2 cellular contexts compared by ENCODE assay signal in genomic region chr16:66845080-66845410, GRCh38.
TF ChIP-seq lines count a peak whose summit lies in the region.

No MANE protein-coding gene starts in this region.

TF ChIP-seq in SK-N-SH, 30 proteins besides CTCF, POLR2A, EP300 and RAD21:
- TF ChIP-seq ZBTB33 (IDR thresholded peaks at IDR 0.05; ENCODE audit: borderline replicate concordance, low read depth) (no peak), ELF1 (IDR thresholded peaks at IDR 0.05) (no peak), TCF12 (IDR thresholded peaks at IDR 0.05) (no peak), JUND (IDR thresholded peaks at IDR 0.05) (no peak), EZH2phosphoT487 (IDR thresholded peaks at IDR 0.05; ENCODE audit: borderline replicate concordance, low read depth) (no peak), USF2 (IDR thresholded peaks at IDR 0.05; ENCODE audit: borderline replicate concordance, low read depth, low read length) (no peak), NRF1 (IDR thresholded peaks at IDR 0.05; ENCODE audit: low read depth, low read length) (no peak), MXI1 (IDR thresholded peaks at IDR 0.05; ENCODE audit: low read depth, low read length) (no peak), FOXM1 (IDR thresholded peaks at IDR 0.05; ENCODE audit: low read depth) (no peak), FOSL2 (IDR thresholded peaks at IDR 0.05; ENCODE audit: borderline replicate concordance, low read depth) (no peak), CHD2 (IDR thresholded peaks at IDR 0.05; ENCODE audit: low read length, partially characterized antibody) (no peak), FOXJ3 (CRISPR knock-in tag; IDR thresholded peaks at IDR 0.05) (no peak), REST (IDR thresholded peaks at IDR 0.05; ENCODE audit: low read depth, low read length) (no peak), RFX5 (IDR thresholded peaks at IDR 0.05; ENCODE audit: low read length) (no peak), MEF2A (IDR thresholded peaks at IDR 0.05; ENCODE audit: borderline replicate concordance, low read depth) (no peak), NFIC (IDR thresholded peaks at IDR 0.05; ENCODE audit: borderline replicate concordance) (no peak), POLR2AphosphoS5 (IDR thresholded peaks at IDR 0.05; ENCODE audit: low read depth, low read length) (no peak), IRF3 (IDR thresholded peaks at IDR 0.05; ENCODE audit: low read depth, low read length) (no peak), RXRA (IDR thresholded peaks at IDR 0.05; ENCODE audit: borderline replicate concordance, low read depth) (no peak), MAX (IDR thresholded peaks at IDR 0.05; ENCODE audit: low read depth) (no peak)
TF ChIP-seq in SK-N-SH: peak in this region for 0.

TF ChIP-seq in SK-N-SH treated with all-trans-retinoic acid at 6 μM for 48 hours, 23 proteins besides CTCF, POLR2A, EP300 and RAD21:
- TF ChIP-seq ZNF565 (CRISPR knock-in tag; conservative IDR thresholded peaks at IDR 0.05; ENCODE audit: low read depth) (no peak), GLIS3 (CRISPR knock-in tag; IDR thresholded peaks at IDR 0.05) (no peak), OSR1 (CRISPR knock-in tag; IDR thresholded peaks at IDR 0.05) (no peak), BACH2 (CRISPR knock-in tag; IDR thresholded peaks at IDR 0.05; ENCODE audit: borderline replicate concordance) (no peak), ZC3H10 (CRISPR knock-in tag; IDR thresholded peaks at IDR 0.05) (no peak), ZNF8 (CRISPR knock-in tag; IDR thresholded peaks at IDR 0.05) (no peak), ZFP3 (CRISPR knock-in tag; IDR thresholded peaks at IDR 0.05) (no peak), CSDC2 (CRISPR knock-in tag; IDR thresholded peaks at IDR 0.05) (no peak), CREB5 (CRISPR knock-in tag; IDR thresholded peaks at IDR 0.05; ENCODE audit: low read depth) (no peak), PATZ1 (CRISPR knock-in tag; IDR thresholded peaks at IDR 0.05; ENCODE audit: borderline replicate concordance) (no peak), POU6F1 (CRISPR knock-in tag; IDR thresholded peaks at IDR 0.05; ENCODE audit: borderline replicate concordance, low read depth) (no peak), TOX (CRISPR knock-in tag; IDR thresholded peaks at IDR 0.05; ENCODE audit: borderline replicate concordance) (no peak), ZNF70 (CRISPR knock-in tag; IDR thresholded peaks at IDR 0.05) (no peak), RARB (CRISPR knock-in tag; IDR thresholded peaks at IDR 0.05) (no peak), ZFP30 (CRISPR knock-in tag; IDR thresholded peaks at IDR 0.05) (no peak), PPARA (CRISPR knock-in tag; IDR thresholded peaks at IDR 0.05; ENCODE audit: borderline replicate concordance) (no peak)
